20 cellular contexts compared by ENCODE assay signal in the genomic region with DNA sequence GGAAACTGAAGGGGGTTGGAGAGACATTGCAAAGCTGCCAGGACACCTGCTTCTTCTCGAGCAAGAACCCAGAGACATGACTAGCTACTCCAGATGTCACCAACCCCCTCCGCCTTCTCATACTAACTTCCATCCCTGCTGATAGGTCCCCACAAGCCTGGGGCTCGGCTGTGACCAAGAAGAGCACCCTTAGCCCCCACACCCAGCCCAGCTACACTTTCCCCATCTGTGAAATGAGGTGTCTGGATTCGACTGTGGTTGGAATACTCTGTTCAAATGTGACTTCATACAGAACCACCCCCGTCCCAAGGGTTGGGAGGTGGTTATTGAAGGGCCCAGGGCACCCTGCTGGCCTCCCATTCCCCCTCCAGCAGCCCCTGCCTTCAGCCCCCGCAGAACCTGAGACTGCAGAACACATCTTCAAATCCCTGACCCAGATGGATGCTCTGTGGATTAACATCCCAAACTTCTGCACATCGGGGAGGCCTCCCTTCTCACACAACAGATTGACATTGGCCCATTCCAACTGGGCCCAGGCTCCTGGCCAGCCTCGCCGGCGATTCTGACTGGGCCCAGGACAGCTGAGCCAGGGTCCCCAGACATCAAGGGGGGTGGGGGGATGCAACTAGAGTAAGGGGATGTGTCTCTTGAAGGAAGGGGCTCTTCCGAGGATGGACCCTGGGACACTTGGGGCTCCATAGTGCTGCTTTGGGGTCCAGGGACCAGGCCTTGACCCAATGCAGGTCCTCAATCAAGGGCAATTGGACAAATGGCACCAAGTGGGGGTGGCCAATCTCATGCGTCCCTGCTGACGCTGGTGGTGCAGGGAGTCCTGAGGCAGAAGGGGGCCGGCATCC. TPM values are rescaled to one million over a fixed set of nuclear protein-coding genes. Genes with fewer than 3 reads are reported as not detected.
A peak's percentile ranks its signal among the peaks of the same experiment; 100 is the strongest.
DNase-seq lines count a peak whose midpoint lies in the region; ATAC-seq, FAIRE-seq and TF ChIP-seq lines count a peak whose summit lies in the region.
"Had no signal": no experiment of that assay in that cellular context is flagged by ENCODE, and none has a peak within 500 bp of the region (broad histone marks: within the 10 kb centered on the region; RNA-seq: fewer than 3 reads in every experiment).

No MANE protein-coding gene starts in this region.

- H3K27ac Mint-ChIP-seq in activated CD4-positive, alpha-beta memory T cell treated with anti-CD3 and anti-CD28 coated beads for 36 hours = no peak overlapping the region
- no peak overlapping the region for H3K27ac Mint-ChIP-seq in activated CD4-positive, alpha-beta T cell treated with anti-CD3 and anti-CD28 coated beads, Interleukin-2, amount 10 ng/mL, durations not matched to agents 24 days and 14 days
- H3K27ac Mint-ChIP-seq: CD14-positive monocyte; CD4-positive, alpha-beta T cell; CD8-positive, alpha-beta memory T cell had no signal

- intact Hi-C loops in K562 (cut with micrococcal nuclease) = no loop called here
- intact Hi-C loops in activated CD4-positive, alpha-beta memory T cell treated with anti-CD3 and anti-CD28 coated beads for 36 hours (cut with micrococcal nuclease) = no loop called here
- intact Hi-C loops in activated CD4-positive, alpha-beta T cell treated with anti-CD3 and anti-CD28 coated beads, Interleukin-2, amount 10 ng/mL, durations not matched to agents 24 days and 14 days (cut with micrococcal nuclease) = no loop called here

- H3K9ac ChIP-seq in K562 (ENCODE audit: insufficient read depth in 1 of 2, low read depth in 2 of 2, low read length in 2 of 2) (no peak overlapping the region), neuronal stem cell (ENCODE audit: low read depth, low read length, poor library complexity) (peak overlapping the region; percentile 34)
- H3K9ac ChIP-seq: BLaER1 treated with 17β-estradiol and CSF1 and Interleukin-3, amounts not matched to agents 10 nM and 100 nM had no signal

- H4K8ac ChIP-seq in neuronal stem cell (ENCODE audit: low read depth, low read length) = no peak overlapping the region

- no peak overlapping the region for H3K4me3 Mint-ChIP-seq in activated CD4-positive, alpha-beta memory T cell treated with anti-CD3 and anti-CD28 coated beads for 36 hours
- H3K4me3 Mint-ChIP-seq in activated CD4-positive, alpha-beta T cell treated with anti-CD3 and anti-CD28 coated beads, Interleukin-2, amount 10 ng/mL, durations not matched to agents 24 days and 14 days = no peak overlapping the region
- H3K4me3 Mint-ChIP-seq: CD14-positive monocyte; CD4-positive, alpha-beta T cell; CD8-positive, alpha-beta memory T cell had no signal

- H4K20me1 ChIP-seq in K562 (replicated peaks; ENCODE audit: control insufficient read depth, insufficient read depth, low read length) = no peaks in the 10 kb centered on the region
- H4K20me1 ChIP-seq: BLaER1 treated with 17β-estradiol and CSF1 and Interleukin-3, amounts not matched to agents 10 nM and 100 nM had no signal

- H3K9me3 ChIP-seq in K562 (replicated peaks; ENCODE audit: control insufficient read depth, insufficient read depth, low read depth, low read length) (peaks cover 17% of the 10 kb centered on the region), neuronal stem cell (replicated peaks in 1 of 2; ENCODE audit: control insufficient read depth in 2 of 2, insufficient read depth in 1 of 2, low read depth in 1 of 2, low read length in 2 of 2) (peaks cover 2 to 3% of the 10 kb centered on the region in 2 donors)
- H3K9me3 ChIP-seq: BE2C had no signal

- no peak for TF ChIP-seq EP300 in K562 (IDR thresholded peaks at IDR 0.05; ENCODE audit: low read length)

- no peaks in the 10 kb centered on the region for H3K36me3 Mint-ChIP-seq in activated CD4-positive, alpha-beta memory T cell treated with anti-CD3 and anti-CD28 coated beads for 36 hours
- H3K36me3 Mint-ChIP-seq in activated CD4-positive, alpha-beta T cell treated with anti-CD3 and anti-CD28 coated beads, Interleukin-2, amount 10 ng/mL, durations not matched to agents 24 days and 14 days (ENCODE audit: low read depth) = peaks cover 5% of the 10 kb centered on the region
- H3K36me3 Mint-ChIP-seq: CD14-positive monocyte; CD8-positive, alpha-beta memory T cell had no signal

- H3K4me2 ChIP-seq in K562 (ENCODE audit: insufficient read depth, low read length) = no peak overlapping the region
- no peak overlapping the region for H3K4me2 ChIP-seq in neuronal stem cell (ENCODE audit: insufficient read depth, low read length, poor library complexity, severe bottlenecking)
- H3K4me2 ChIP-seq: BLaER1 treated with 17β-estradiol and CSF1 and Interleukin-3, amounts not matched to agents 10 nM and 100 nM had no signal

- ATAC-seq in K562 = no peak

- no peak overlapping the region for H2BK120ac ChIP-seq in neuronal stem cell (ENCODE audit: low read depth, low read length)

- no peak overlapping the region for H4K91ac ChIP-seq in neuronal stem cell (ENCODE audit: low read depth, low read length, poor library complexity)

- peak overlapping the region; percentile 93 for H3K23ac ChIP-seq in neuronal stem cell (ENCODE audit: low read depth, low read length, poor library complexity)

- H3K4ac ChIP-seq in neuronal stem cell (ENCODE audit: low read length) = no peak overlapping the region

- TF ChIP-seq POLR2A in K562 (conservative IDR thresholded peaks at IDR 0.05) = no peak

- no peaks in the 10 kb centered on the region for H3K79me2 ChIP-seq in K562 (ENCODE audit: control insufficient read depth, insufficient read depth, low read length)

- H3K9me3 Mint-ChIP-seq in activated CD4-positive, alpha-beta memory T cell treated with anti-CD3 and anti-CD28 coated beads for 36 hours = peaks cover 4% of the 10 kb centered on the region
- H3K9me3 Mint-ChIP-seq in activated CD4-positive, alpha-beta T cell treated with anti-CD3 and anti-CD28 coated beads, Interleukin-2, amount 10 ng/mL, durations not matched to agents 24 days and 14 days = peaks cover 14% of the 10 kb centered on the region
- H3K9me3 Mint-ChIP-seq: CD4-positive, alpha-beta T cell had no signal

- H3K18ac ChIP-seq in neuronal stem cell (ENCODE audit: low read length) = no peak overlapping the region

- WGBS in K562 (ENCODE audit: insufficient coverage, low coverage, missing lambda C conversion rate) = 1% methylated on average over 14 of the region's 14 CpGs
- no CpG with 5 or more reads among the region's 14 CpGs for WGBS in neuronal stem cell (ENCODE audit: extremely low coverage in 2 of 2, insufficient read length in 2 of 2, insufficient replicate concordance in 1 of 2), 2 donors

- no peak for FAIRE-seq in K562 (lab: Jason Lieb, UNC)
- FAIRE-seq: GM12891, H54 had no signal

- TF ChIP-seq CTCF in K562 (IDR thresholded peaks at IDR 0.05 in 2 of 3, conservative IDR thresholded peaks at IDR 0.05 in 1 of 3; ENCODE audit: insufficient read depth in 2 of 3, low read depth in 1 of 3, low read length in 3 of 3) = no peak

- H3K4me1 Mint-ChIP-seq in activated CD4-positive, alpha-beta memory T cell treated with anti-CD3 and anti-CD28 coated beads for 36 hours (ENCODE audit: low read depth) = no peaks in the 10 kb centered on the region
- no peaks in the 10 kb centered on the region for H3K4me1 Mint-ChIP-seq in activated CD4-positive, alpha-beta T cell treated with anti-CD3 and anti-CD28 coated beads, Interleukin-2, amount 10 ng/mL, durations not matched to agents 24 days and 14 days

- no peaks in the 10 kb centered on the region for H3K27me3 Mint-ChIP-seq in activated CD4-positive, alpha-beta memory T cell treated with anti-CD3 and anti-CD28 coated beads for 36 hours
- H3K27me3 Mint-ChIP-seq in activated CD4-positive, alpha-beta T cell treated with anti-CD3 and anti-CD28 coated beads, Interleukin-2, amount 10 ng/mL, durations not matched to agents 24 days and 14 days = no peaks in the 10 kb centered on the region
- H3K27me3 Mint-ChIP-seq: CD4-positive, alpha-beta T cell had no signal

- no peak overlapping the region for H2BK15ac ChIP-seq in neuronal stem cell (ENCODE audit: low read length)

- H2BK5ac ChIP-seq in neuronal stem cell (ENCODE audit: low read length) = peak overlapping the region; percentile 31

- TF ChIP-seq RAD21 in K562 (CRISPR knock-in tag; conservative IDR thresholded peaks at IDR 0.05 in 1 of 2, IDR thresholded peaks at IDR 0.05 in 1 of 2) = no peak

- H3K4me1 ChIP-seq in K562 (replicated peaks in 1 of 2; ENCODE audit: control insufficient read depth in 2 of 2, insufficient read depth in 2 of 2, low read length in 2 of 2) (peaks cover 0 to 9% of the 10 kb centered on the region in 2 experiments; a peak in 1 of 5 replicates), neuronal stem cell (ENCODE audit: control insufficient read depth in 2 of 2, insufficient read depth in 1 of 2, low read depth in 1 of 2, low read length in 2 of 2) (peaks cover 3 to 6% of the 10 kb centered on the region in 2 donors)
- H3K4me1 ChIP-seq: BE2C had no signal

- in situ Hi-C loops in K562 (cut with MboI) = no loop called here

- H3K4me3 ChIP-seq in H7 (ENCODE audit: insufficient read depth, low read depth, low read length) (no peak overlapping the region), K562 (no peak overlapping the region), neuronal stem cell (ENCODE audit: low read length in 2 of 2) (no peak overlapping the region)
- H3K4me3 ChIP-seq: BLaER1 treated with 17β-estradiol and CSF1 and Interleukin-3, amounts not matched to agents 10 nM and 100 nM had no signal

- no TSS peak for BruUV-seq in K562 (replicated peaks; lab: Mats Ljungman, UMichigan)

- DNase-seq in H7 (peak; percentile 26), K562 (ENCODE audit: extremely low read depth in 1 of 4, low spot score in 3 of 4) (peak in 3 of 4 experiments; percentile 60 to 65 (median 63)), neuronal stem cell (ENCODE audit: low spot score) (no peak), iPS-NIHi11 (ENCODE audit: low spot score) (no peak)
- DNase-seq in activated CD4-positive, alpha-beta memory T cell treated with anti-CD3 and anti-CD28 coated beads for 36 hours = no peak
- DNase-seq in activated CD4-positive, alpha-beta T cell treated with anti-CD3 and anti-CD28 coated beads, Interleukin-2, amount 10 ng/mL, durations not matched to agents 24 days and 14 days = no peak
- DNase-seq: AML-193; BE2C; CD4-positive, alpha-beta T cell; CD8-positive, alpha-beta memory T cell; DMS53; DMS79 treated with DMSO at 0.1 percent for 48 hours; GF-D8; GOT3; HCEC 1CT had no signal

- no peaks in the 10 kb centered on the region for H3K9me1 ChIP-seq in K562 (ENCODE audit: control insufficient read depth, insufficient read depth, low read length)

- no peak overlapping the region for H2BK12ac ChIP-seq in neuronal stem cell (ENCODE audit: low read length)

- H3K36me3 ChIP-seq in H7 (replicated peaks; ENCODE audit: control insufficient read depth, insufficient read depth, low read length) (no peaks in the 10 kb centered on the region), K562 (ENCODE audit: control insufficient read depth, insufficient read depth, low read length) (no peaks in the 10 kb centered on the region), neuronal stem cell (replicated peaks in 1 of 2; ENCODE audit: control insufficient read depth in 2 of 2, insufficient read depth in 2 of 2, low read length in 2 of 2) (no peaks in the 10 kb centered on the region)
- H3K36me3 ChIP-seq: BE2C; BLaER1 treated with 17β-estradiol and CSF1 and Interleukin-3, amounts not matched to agents 10 nM and 100 nM had no signal

- CTCF ChIA-PET in K562 (lab: Yijun Ruan, JAX; ENCODE audit: low intra/inter-chr PET ratio) = interaction anchor here (0.7 kb wide), 1 partner anchor 1231 kb away, joined by 3 read pairs; no protein-coding TSS in a partner anchor
- CTCF ChIA-PET in activated CD4-positive, alpha-beta memory T cell treated with anti-CD3 and anti-CD28 coated beads for 36 hours (lab: Charles Lee) = no interaction called here

- H2AFZ ChIP-seq in K562 (ENCODE audit: low read depth, low read length) (no peak overlapping the region), neuronal stem cell (ENCODE audit: low read length) (no peak overlapping the region)

- peak overlapping the region; percentile 63 for H2AK5ac ChIP-seq in neuronal stem cell (ENCODE audit: low read depth, low read length)

- H3K79me1 ChIP-seq in neuronal stem cell (ENCODE audit: low read depth, low read length) = no peaks in the 10 kb centered on the region

- H3K14ac ChIP-seq in neuronal stem cell (ENCODE audit: low read length) = no peak overlapping the region

- H3K27ac ChIP-seq in K562 (ENCODE audit: extremely low read depth, low read depth, low read length) = no peak overlapping the region
- no peak overlapping the region for H3K27ac ChIP-seq in neuronal stem cell (replicated peaks; ENCODE audit: low read length)
- H3K27ac ChIP-seq: BLaER1 treated with 17β-estradiol and CSF1 and Interleukin-3, amounts not matched to agents 10 nM and 100 nM had no signal

- no peaks in the 10 kb centered on the region for H3K27me3 ChIP-seq in H7 (ENCODE audit: control insufficient read depth, insufficient read depth, low read length)
- peaks cover 45 to 59% of the 10 kb centered on the region in 2 experiments for H3K27me3 ChIP-seq in K562 (ENCODE audit: control insufficient read depth in 2 of 2, insufficient read depth in 2 of 2, low read length in 2 of 2)
- peaks cover 0 to 12% (median 0%) of the 10 kb centered on the region in 3 experiments for H3K27me3 ChIP-seq in neuronal stem cell (ENCODE audit: control insufficient read depth in 3 of 3, insufficient read depth in 3 of 3, low read depth in 1 of 3, low read length in 3 of 3)
- H3K27me3 ChIP-seq: BE2C; BLaER1 treated with 17β-estradiol and CSF1 and Interleukin-3, amounts not matched to agents 10 nM and 100 nM had no signal

- POLR2A ChIA-PET in K562 (lab: Yijun Ruan, JAX) = interaction anchor here (0.5 to 2.0 kb wide), 10 partner anchors 8 to 349 kb away, joined by 3 to 7 read pairs (median 3); no protein-coding TSS in a partner anchor
- POLR2A ChIA-PET in activated CD4-positive, alpha-beta memory T cell treated with anti-CD3 and anti-CD28 coated beads for 36 hours (lab: Charles Lee) = no interaction called here

RNA-seq across cellular contexts. Expression of a gene that starts 21.7 kb away (rescaled TPM):
- total RNA-seq in H7 (2014; rRNA removed; shearing (Covaris generic)) = 6.1 and 6.2 TPM in 2 replicates
- 0.21 TPM in 1 of 2 replicates, not detected in the other for total RNA-seq in K562 (2011; cell fraction: chromatin; rRNA removed; ENCODE audit: low replicate concordance)
- total RNA-seq in K562 (2011; cell fraction: nucleolus; rRNA removed) = not detected in 2 replicates
- total RNA-seq in K562 (2011; cell fraction: nucleoplasm; rRNA removed) = not detected in 2 replicates
- total RNA-seq in K562 (2014; rRNA removed) = 1.00 and 2.1 TPM in 2 replicates
- 0.95 TPM in 1 of 2 replicates, not detected in the other for total RNA-seq in K562 (2014; rRNA removed; fragmentation: Illumina TruSeq; extraction: Trizol)
- not detected in 2 replicates for total RNA-seq in K562 (2015; rRNA removed; fragmentation: Illumina TruSeq; extraction: Trizol)
- total RNA-seq in K562 (2021) = 0.71 and 1.5 TPM in 2 replicates
- polyA plus RNA-seq in K562 (2011; rRNA removed) = 0.79 and 1.2 TPM in 2 replicates
- 2.1 and 3.8 TPM in 2 replicates for polyA plus RNA-seq in K562 (2011; cell fraction: cytosol; rRNA removed)
- polyA plus RNA-seq in K562 (2011; cell fraction: nucleus; rRNA removed) = 1.2 TPM in 2 replicates
- polyA plus RNA-seq in K562 (2012) = 0.91 and 1.3 TPM in 2 replicates
- not detected in 2 replicates for polyA plus RNA-seq in K562 (2014; fragmentation: Illumina TruSeq; extraction: Trizol)
- not detected for polyA plus RNA-seq in K562 (2014; fragmentation: Nextera tagmentation; extraction: Ambion mirVana)
- polyA plus RNA-seq in K562 (2014; rRNA removed) = 0.53 and 2.7 TPM in 2 replicates
- polyA minus RNA-seq in K562 (2011; rRNA and poly(A)+ RNA removed) = not detected in 2 replicates
- not detected in 2 replicates for polyA minus RNA-seq in K562 (2011; cell fraction: cytosol; rRNA and poly(A)+ RNA removed)
- 0.67 TPM in 1 of 2 replicates, not detected in the other for polyA minus RNA-seq in K562 (2011; cell fraction: nucleus; rRNA and poly(A)+ RNA removed)
- 0.82 TPM for polyA plus RNA-seq in neuronal stem cell (2013, experiment 1 of 2)
- polyA plus RNA-seq in neuronal stem cell (2013, experiment 2 of 2) = 0.89 TPM
- not detected for total RNA-seq in activated CD4-positive, alpha-beta memory T cell treated with anti-CD3 and anti-CD28 coated beads for 36 hours
- total RNA-seq in activated CD4-positive, alpha-beta T cell treated with anti-CD3 and anti-CD28 coated beads, Interleukin-2, amount 10 ng/mL, durations not matched to agents 24 days and 14 days = not detected in 2 replicates
- total RNA-seq: CD4-positive, alpha-beta T cell; CD8-positive, alpha-beta memory T cell had no signal
- polyA plus RNA-seq: CD14-positive monocyte; CD8-positive, alpha-beta memory T cell had no signal

RNA-seq across cellular contexts. Expression of a gene that starts 48.2 kb away (rescaled TPM):
- total RNA-seq in H7 (2014; rRNA removed; shearing (Covaris generic)) = 84.9 and 91.8 TPM in 2 replicates
- 0.69 TPM in 1 of 2 replicates, not detected in the other for total RNA-seq in K562 (2011; cell fraction: chromatin; rRNA removed; ENCODE audit: low replicate concordance)
- 0.26 and 0.33 TPM in 2 replicates for total RNA-seq in K562 (2011; cell fraction: nucleolus; rRNA removed)
- total RNA-seq in K562 (2011; cell fraction: nucleoplasm; rRNA removed) = 0.22 TPM in 1 of 2 replicates, not detected in the other
- total RNA-seq in K562 (2014; rRNA removed) = not detected in 2 replicates
- not detected in 2 replicates for total RNA-seq in K562 (2014; rRNA removed; fragmentation: Illumina TruSeq; extraction: Trizol)
- not detected in 2 replicates for total RNA-seq in K562 (2015; rRNA removed; fragmentation: Illumina TruSeq; extraction: Trizol)
- 0.09 TPM in 1 of 2 replicates, not detected in the other for total RNA-seq in K562 (2021)
- polyA plus RNA-seq in K562 (2011; rRNA removed) = 0.05 and 0.10 TPM in 2 replicates
- polyA plus RNA-seq in K562 (2011; cell fraction: cytosol; rRNA removed) = 0.03 and 0.66 TPM in 2 replicates
- polyA plus RNA-seq in K562 (2011; cell fraction: nucleus; rRNA removed) = 0.04 and 0.20 TPM in 2 replicates
- 0.03 and 0.07 TPM in 2 replicates for polyA plus RNA-seq in K562 (2012)
- polyA plus RNA-seq in K562 (2014; fragmentation: Illumina TruSeq; extraction: Trizol) = not detected in 2 replicates
- not detected for polyA plus RNA-seq in K562 (2014; fragmentation: Nextera tagmentation; extraction: Ambion mirVana)
- not detected in 2 replicates for polyA plus RNA-seq in K562 (2014; rRNA removed)
- not detected in 2 replicates for polyA minus RNA-seq in K562 (2011; rRNA and poly(A)+ RNA removed)
- polyA minus RNA-seq in K562 (2011; cell fraction: cytosol; rRNA and poly(A)+ RNA removed) = not detected in 2 replicates
- 0.27 TPM in 1 of 2 replicates, not detected in the other for polyA minus RNA-seq in K562 (2011; cell fraction: nucleus; rRNA and poly(A)+ RNA removed)
- polyA plus RNA-seq in neuronal stem cell (2013, experiment 1 of 2) = 0.03 TPM
- polyA plus RNA-seq in neuronal stem cell (2013, experiment 2 of 2) = 0.07 TPM
- total RNA-seq in activated CD4-positive, alpha-beta memory T cell treated with anti-CD3 and anti-CD28 coated beads for 36 hours = under 1 TPM; 0.12 to 0.34 TPM
- 0.07 and 0.09 TPM in 2 replicates for total RNA-seq in activated CD4-positive, alpha-beta T cell treated with anti-CD3 and anti-CD28 coated beads, Interleukin-2, amount 10 ng/mL, durations not matched to agents 24 days and 14 days
- polyA plus RNA-seq: AG04450; CD14-positive monocyte; CD8-positive, alpha-beta memory T cell had no signal

Comparison
In these comparisons a context has a peak if more than half of its experiments do, and no peak if none do; other contexts are left out.
1. DNase-seq: peak in H7 (single experiment) and K562 (3 of 4); none in neuronal stem cell (single experiment), activated CD4-positive, alpha-beta memory T cell treated with anti-CD3 and anti-CD28 coated beads for 36 hours (single experiment), iPS-NIHi11 (single experiment) and activated CD4-positive, alpha-beta T cell treated with anti-CD3 and anti-CD28 coated beads, Interleukin-2, amount 10 ng/mL, durations not matched to agents 24 days and 14 days (single experiment).
2. RNA of a gene that starts 48.2 kb away (total RNA-seq): 84.9 to 91.8 TPM in H7; 0.12 to 0.34 TPM in activated CD4-positive, alpha-beta memory T cell treated with anti-CD3 and anti-CD28 coated beads for 36 hours, 0.07 to 0.09 TPM in activated CD4-positive, alpha-beta T cell treated with anti-CD3 and anti-CD28 coated beads, Interleukin-2, amount 10 ng/mL, durations not matched to agents 24 days and 14 days and 0.09 to 0.69 TPM in K562; every median in the first group is over 10 times any median in the second.